20 cellular contexts compared by ENCODE assay signal in genomic region chr6:3471286-3471685, GRCh38. TPM values are rescaled to one million over a fixed set of nuclear protein-coding genes. Genes with fewer than 3 reads are reported as not detected.
DNase-seq lines count a peak whose midpoint lies in the region; FAIRE-seq and TF ChIP-seq lines count a peak whose summit lies in the region.
"Had no signal": no experiment of that assay in that cellular context is flagged by ENCODE, and none has a peak within 500 bp of the region (broad histone marks: within the 10 kb centered on the region; RNA-seq: fewer than 3 reads in every experiment).

No MANE protein-coding gene starts in this region.

- H3K27ac ChIP-seq in astrocyte (ENCODE audit: low read depth, low read length) (peak overlapping the region; percentile 16), trophoblast cell (ENCODE audit: low read depth, low read length) (no peak overlapping the region), esophagus muscularis mucosa (replicated peaks in 1 of 4) (no peak overlapping the region), neural progenitor cell (no peak overlapping the region)
- H3K27ac ChIP-seq: RWPE1, SJSA1 had no signal

- H2BK120ac ChIP-seq in trophoblast cell (ENCODE audit: insufficient read depth, low read length, poor library complexity) = no peak overlapping the region

- H2AK5ac ChIP-seq in trophoblast cell (ENCODE audit: low read length) = peak overlapping the region; percentile 51

- H3K4ac ChIP-seq in trophoblast cell (ENCODE audit: low read depth, low read length) = peak overlapping the region; percentile 37

- H3K18ac ChIP-seq in trophoblast cell (ENCODE audit: low read length) = no peak overlapping the region

- H2AFZ ChIP-seq in astrocyte (ENCODE audit: low read depth, low read length) (no peak overlapping the region), trophoblast cell (ENCODE audit: insufficient read depth, low read length, poor library complexity) (no peak overlapping the region), neural progenitor cell (replicated peaks) (no peak overlapping the region)

- H3K9me3 Mint-ChIP-seq in astrocyte (ENCODE audit: unreplicated experiment) (peaks cover 2% of the 10 kb centered on the region), neural progenitor cell (peaks cover 2% of the 10 kb centered on the region)

- no peak overlapping the region for H3K14ac ChIP-seq in trophoblast cell (ENCODE audit: low read length)

- H3K36me3 Mint-ChIP-seq in astrocyte (ENCODE audit: low read depth, unreplicated experiment) = no peaks in the 10 kb centered on the region
- no peaks in the 10 kb centered on the region for H3K36me3 Mint-ChIP-seq in neural progenitor cell

- H3K4me2 ChIP-seq in astrocyte (ENCODE audit: low read length) = no peak overlapping the region
- H3K4me2 ChIP-seq in trophoblast cell (ENCODE audit: low read length) = no peak overlapping the region
- H3K4me2 ChIP-seq in neural progenitor cell = no peak overlapping the region

- H4K8ac ChIP-seq in trophoblast cell (ENCODE audit: low read depth, low read length) = no peak overlapping the region

- no peak overlapping the region for H4K12ac ChIP-seq in trophoblast cell (ENCODE audit: low read depth, low read length)

- no peak overlapping the region for H4K91ac ChIP-seq in trophoblast cell (ENCODE audit: low read depth, low read length)

- H3K27me3 ChIP-seq in astrocyte (ENCODE audit: insufficient read depth, low read length) = no peaks in the 10 kb centered on the region
- H3K27me3 ChIP-seq in trophoblast cell (ENCODE audit: insufficient read depth, low read length) = no peaks in the 10 kb centered on the region
- no peaks in the 10 kb centered on the region for H3K27me3 ChIP-seq in esophagus muscularis mucosa
- H3K27me3 ChIP-seq in neural progenitor cell = no peaks in the 10 kb centered on the region
- H3K27me3 ChIP-seq: SJSA1 had no signal

- TF ChIP-seq CTCF in astrocyte (IDR thresholded peaks at IDR 0.05; ENCODE audit: insufficient read depth, low read depth, low read length) (no peak), esophagus muscularis mucosa (IDR thresholded peaks at IDR 0.05) (no peak), neural progenitor cell (IDR thresholded peaks at IDR 0.05) (no peak)

- H2BK5ac ChIP-seq in trophoblast cell (ENCODE audit: low read depth, low read length, poor library complexity) = no peak overlapping the region

- intact Hi-C loops in esophagus muscularis mucosa (cut with DNase I) = no loop called here

- H3K4me1 Mint-ChIP-seq in astrocyte (ENCODE audit: low read depth, unreplicated experiment) = peaks cover 9% of the 10 kb centered on the region
- H3K4me1 Mint-ChIP-seq in neural progenitor cell = peaks cover 16% of the 10 kb centered on the region

- TF ChIP-seq EP300 in esophagus muscularis mucosa (IDR thresholded peaks at IDR 0.05) = no peak

- peaks cover 8% of the 10 kb centered on the region for H3K4me1 ChIP-seq in astrocyte (ENCODE audit: insufficient read depth, low read length)
- peaks cover 2 to 3% of the 10 kb centered on the region in 2 experiments for H3K4me1 ChIP-seq in trophoblast cell (ENCODE audit: control insufficient read depth in 1 of 2, insufficient read depth in 2 of 2, low read length in 2 of 2)
- H3K4me1 ChIP-seq in esophagus muscularis mucosa = peaks cover 0 to 15% (median 3%) of the 10 kb centered on the region in 4 donors
- H3K4me1 ChIP-seq in neural progenitor cell = no peaks in the 10 kb centered on the region

- no peak for FAIRE-seq in astrocyte (lab: Jason Lieb, UNC)
- FAIRE-seq: H1, K562 had no signal

- no peak overlapping the region for H3K4me3 Mint-ChIP-seq in astrocyte (ENCODE audit: unreplicated experiment)
- no peak overlapping the region for H3K4me3 Mint-ChIP-seq in neural progenitor cell

- H4K20me1 ChIP-seq in astrocyte (ENCODE audit: insufficient read depth, low read length) = no peaks in the 10 kb centered on the region
- no peaks in the 10 kb centered on the region for H4K20me1 ChIP-seq in neural progenitor cell (ENCODE audit: low read depth)

- H3K9ac ChIP-seq in astrocyte (ENCODE audit: low read length) = no peak overlapping the region
- H3K9ac ChIP-seq in trophoblast cell (ENCODE audit: low read length) = no peak overlapping the region
- no peak overlapping the region for H3K9ac ChIP-seq in neural progenitor cell

- H3K9me3 ChIP-seq in astrocyte (ENCODE audit: insufficient read depth, low read depth, low read length) (peaks cover 2% of the 10 kb centered on the region), trophoblast cell (ENCODE audit: insufficient read depth, low read depth, low read length) (no peaks in the 10 kb centered on the region), esophagus muscularis mucosa (no peaks in the 10 kb centered on the region), neural progenitor cell (ENCODE audit: low read depth) (no peaks in the 10 kb centered on the region)
- H3K9me3 ChIP-seq: SJSA1 had no signal

- no peak overlapping the region for H3K4me3 ChIP-seq in astrocyte (ENCODE audit: insufficient read depth, low read depth, low read length)
- H3K4me3 ChIP-seq in trophoblast cell (ENCODE audit: low read depth, low read length) = no peak overlapping the region
- no peak overlapping the region for H3K4me3 ChIP-seq in esophagus muscularis mucosa
- H3K4me3 ChIP-seq in neural progenitor cell = no peak overlapping the region
- H3K4me3 ChIP-seq: K562, SJSA1 had no signal

- no peaks in the 10 kb centered on the region for H3K79me1 ChIP-seq in trophoblast cell (ENCODE audit: low read length)

- H3K27me3 Mint-ChIP-seq in astrocyte (ENCODE audit: low read depth, unreplicated experiment) (no peaks in the 10 kb centered on the region), neural progenitor cell (ENCODE audit: insufficient read depth, low read depth) (peaks cover 2% of the 10 kb centered on the region)

- H3K27ac Mint-ChIP-seq in astrocyte (ENCODE audit: unreplicated experiment) (no peak overlapping the region), neural progenitor cell (no peak overlapping the region)

- H2BK12ac ChIP-seq in trophoblast cell (ENCODE audit: low read length) = peak overlapping the region; percentile 81

- no peak for TF ChIP-seq POLR2A in esophagus muscularis mucosa (IDR thresholded peaks at IDR 0.05; ENCODE audit: low read depth)

- no peaks in the 10 kb centered on the region for H3F3A ChIP-seq in neural progenitor cell (ENCODE audit: low read depth)

- DNase-seq in NCI-H146 (lab: John Stamatoyannopoulos, UW) = peak; percentile 81
- DNase-seq in NCI-H146 treated with DMSO at 0.1 percent for 48 hours (lab: John Stamatoyannopoulos, UW; ENCODE audit: unreplicated experiment) = no peak
- peak; percentile 22 for DNase-seq in HT-29 (ENCODE audit: low spot score)
- DNase-seq in astrocyte (ENCODE audit: low read depth) = no peak
- DNase-seq in trophoblast cell = no peak
- no peak for DNase-seq in A172 (ENCODE audit: low spot score)
- DNase-seq in esophagus muscularis mucosa (ENCODE audit: extremely low spot score) = no peak
- DNase-seq in neural progenitor cell (ENCODE audit: low spot score) = no peak
- DNase-seq: C1 segment of cervical spinal cord, DMS 273 treated with DMSO at 0.1 percent for 48 hours, EL, MV-4-11, NCI-H1930, NCI-H524 treated with DMSO at 0.1 percent for 48 hours, PC-3, SW 1271 had no signal

- H3K36me3 ChIP-seq in astrocyte (ENCODE audit: insufficient read depth, low read length) (no peaks in the 10 kb centered on the region), trophoblast cell (ENCODE audit: control insufficient read depth in 1 of 2, insufficient read depth in 2 of 2, low read length in 2 of 2) (no peaks in the 10 kb centered on the region), esophagus muscularis mucosa (no peaks in the 10 kb centered on the region), neural progenitor cell (no peaks in the 10 kb centered on the region)
- H3K36me3 ChIP-seq: SJSA1 had no signal

- no CpG with 5 or more reads among the region's 5 CpGs for WGBS in trophoblast cell (ENCODE audit: extremely low coverage, insufficient coverage, insufficient read length)
- 94% methylated on average over 5 of the region's 5 CpGs for WGBS in esophagus muscularis mucosa

- H3K79me2 ChIP-seq in astrocyte (ENCODE audit: insufficient read depth, low read length) = no peaks in the 10 kb centered on the region
- H3K79me2 ChIP-seq in trophoblast cell (ENCODE audit: control insufficient read depth, insufficient read depth, low read length, poor library complexity) = no peaks in the 10 kb centered on the region
- H3K79me2 ChIP-seq in neural progenitor cell (ENCODE audit: low read depth) = no peaks in the 10 kb centered on the region

- no peak overlapping the region for H3K23ac ChIP-seq in trophoblast cell (ENCODE audit: low read length)

RNA-seq across cellular contexts. Expression of gene SLC22A23, which starts 14.4 kb away (rescaled TPM):
- total RNA-seq in HT-29 (2014; rRNA removed; shearing (Covaris generic)) = 7.5 and 10.8 TPM in 2 replicates
- 3.7 and 5.7 TPM in 2 replicates for total RNA-seq in astrocyte
- 29.8 and 31.6 TPM in 2 replicates for polyA plus RNA-seq in trophoblast cell (2013)
- total RNA-seq in A172 (2014; rRNA removed; shearing (Covaris generic)) = 6.5 and 8.2 TPM in 2 replicates
- total RNA-seq in esophagus muscularis mucosa = 10 to 100 TPM in 2 of 4 donors, 1 to 10 TPM in 2; 7.6 to 13.1 (median 9.5) TPM
- 0.99 and 3.3 TPM in 2 replicates for total RNA-seq in neural progenitor cell (ENCODE audit: low replicate concordance)

Comparison
In these comparisons a context has a peak if more than half of its experiments do, and no peak if none do; other contexts are left out.
1. DNase-seq: peak in NCI-H146 (single experiment) and HT-29 (single experiment); none in NCI-H146 treated with DMSO at 0.1 percent for 48 hours (single experiment), astrocyte (single experiment), trophoblast cell (0 of 2), A172 (single experiment), esophagus muscularis mucosa (single experiment) and neural progenitor cell (single experiment).